In the genomic region with DNA sequence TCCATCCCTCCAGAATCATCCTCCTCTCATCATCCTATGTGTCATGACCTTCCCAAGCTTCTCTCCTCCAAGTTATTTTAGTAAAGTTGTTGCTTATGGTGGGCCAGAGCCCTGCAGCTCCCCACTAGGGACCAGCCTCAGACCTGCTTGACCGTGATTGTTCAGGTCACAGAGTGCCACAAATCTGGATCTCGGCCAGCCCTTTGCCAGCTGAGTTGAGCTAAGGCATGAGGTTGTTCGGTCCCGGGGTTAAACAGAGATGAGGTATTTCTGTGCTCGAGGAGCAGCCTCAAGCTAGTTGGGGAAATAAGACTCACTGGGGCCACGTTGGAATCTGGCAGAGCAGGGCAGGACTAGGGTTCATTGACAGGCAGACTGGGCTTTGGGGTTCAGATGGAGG, we compare ENCODE assay signal across 16 cellular contexts.
"Had no signal": no experiment of that assay in that cellular context is flagged by ENCODE, and none has a peak within 500 bp of the region (broad histone marks: within the 10 kb centered on the region; RNA-seq: fewer than 3 reads in every experiment).

No MANE protein-coding gene starts in this region.

- H3K27ac Mint-ChIP-seq: activated CD4-positive, alpha-beta T cell treated with anti-CD3 and anti-CD28 coated beads, Interleukin-2, amount 10 ng/mL, durations not matched to agents 24 days and 14 days; naive thymus-derived CD4-positive, alpha-beta T cell; T-cell had no signal

- H3K27ac ChIP-seq: parathyroid adenoma, tibial artery had no signal

- H3K9ac ChIP-seq: parathyroid adenoma had no signal

- DNase-seq: activated CD4-positive, alpha-beta T cell treated with anti-CD3 and anti-CD28 coated beads, Interleukin-2, amount 10 ng/mL, durations not matched to agents 24 days and 14 days; activated CD8-positive, alpha-beta T cell treated with anti-CD3 and anti-CD28 coated beads for 36 hours; activated effector memory CD4-positive, alpha-beta T cell treated with Interleukin-2 at 50 U/mL for 16 hours; activated T-cell treated with anti-CD3 and anti-CD28 coated beads, Interleukin-2, amount 50 U/mL, for 4 hours; adrenal gland; effector CD8-positive, alpha-beta T cell; esophagus squamous epithelium; mesendoderm; naive thymus-derived CD4-positive, alpha-beta T cell; spleen; stimulated activated CD4-positive, alpha-beta T cell treated with anti-CD3 and anti-CD28 coated beads, Interleukin-4, amount 100 ng/mL, for 4 hours; stimulated activated naive CD4-positive, alpha-beta T cell; T-cell; tibial artery had no signal

- H3K4me3 Mint-ChIP-seq: activated CD4-positive, alpha-beta T cell treated with anti-CD3 and anti-CD28 coated beads, Interleukin-2, amount 10 ng/mL, durations not matched to agents 24 days and 14 days; activated CD8-positive, alpha-beta T cell treated with anti-CD3 and anti-CD28 coated beads for 36 hours; activated T-cell treated with anti-CD3 and anti-CD28 coated beads, Interleukin-2, amount 50 U/mL, for 4 hours; T-cell had no signal

- H3K27me3 ChIP-seq: adrenal gland, esophagus squamous epithelium, spleen, tibial artery had no signal

- H3K9me3 Mint-ChIP-seq: activated CD4-positive, alpha-beta T cell treated with anti-CD3 and anti-CD28 coated beads, Interleukin-2, amount 10 ng/mL, durations not matched to agents 24 days and 14 days; activated CD8-positive, alpha-beta T cell treated with anti-CD3 and anti-CD28 coated beads for 36 hours; activated naive CD4-positive, alpha-beta T cell treated with anti-CD3 and anti-CD28 coated beads, Interleukin-2, amount 50 U/mL, for 72 hours; activated T-cell treated with anti-CD3 and anti-CD28 coated beads, Interleukin-2, amount 50 U/mL, for 4 hours; T-cell had no signal

- H3K4me3 ChIP-seq: adrenal gland, esophagus squamous epithelium, spleen, tibial artery had no signal

- H3K27me3 Mint-ChIP-seq: activated CD4-positive, alpha-beta T cell treated with anti-CD3 and anti-CD28 coated beads, Interleukin-2, amount 10 ng/mL, durations not matched to agents 24 days and 14 days; activated CD8-positive, alpha-beta T cell treated with anti-CD3 and anti-CD28 coated beads for 36 hours; naive thymus-derived CD4-positive, alpha-beta T cell; T-cell had no signal

- H3K9me3 ChIP-seq: adrenal gland, esophagus squamous epithelium, spleen, tibial artery had no signal
